Comparison of ENCODE assay signal across 2 cellular contexts in the genomic region with DNA sequence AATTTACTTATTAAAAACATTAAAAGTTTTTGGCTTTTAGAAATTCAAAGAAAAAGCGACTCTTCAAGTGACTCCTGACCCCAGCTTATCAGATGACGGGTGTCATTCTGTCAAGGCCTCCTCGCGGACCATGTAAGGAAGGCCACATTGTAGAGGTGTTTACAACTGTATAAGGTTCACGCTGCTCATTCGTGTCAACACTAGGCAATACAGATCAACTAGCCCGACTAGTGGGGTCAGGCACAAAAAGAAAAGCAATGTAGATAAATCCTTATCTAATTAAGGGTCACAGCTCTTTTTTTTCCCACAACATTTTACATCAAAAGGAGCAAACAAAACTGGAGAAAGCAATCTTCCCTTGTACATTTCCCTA.
TF ChIP-seq lines count a peak whose summit lies in the region.

No MANE protein-coding gene starts in this region.

TF ChIP-seq in HepG2, 621 proteins besides CTCF, POLR2A, EP300 and RAD21 (continued from another document and continues in another):
- TF ChIP-seq, protein P1, sequence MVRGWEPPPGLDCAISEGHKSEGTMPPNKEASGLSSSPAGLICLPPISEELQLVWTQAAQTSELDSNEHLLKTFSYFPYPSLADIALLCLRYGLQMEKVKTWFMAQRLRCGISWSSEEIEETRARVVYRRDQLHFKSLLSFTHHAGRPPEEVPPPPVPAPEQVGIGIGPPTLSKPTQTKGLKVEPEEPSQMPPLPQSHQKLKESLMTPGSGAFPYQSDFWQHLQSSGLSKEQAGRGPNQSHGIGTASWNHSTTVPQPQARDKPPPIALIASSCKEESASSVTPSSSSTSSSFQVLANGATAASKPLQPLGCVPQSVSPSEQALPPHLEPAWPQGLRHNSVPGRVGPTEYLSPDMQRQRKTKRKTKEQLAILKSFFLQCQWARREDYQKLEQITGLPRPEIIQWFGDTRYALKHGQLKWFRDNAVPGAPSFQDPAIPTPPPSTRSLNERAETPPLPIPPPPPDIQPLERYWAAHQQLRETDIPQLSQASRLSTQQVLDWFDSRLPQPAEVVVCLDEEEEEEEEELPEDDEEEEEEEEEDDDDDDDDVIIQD (CRISPR knock-in tag; IDR thresholded peaks at IDR 0.05; ENCODE audit: low read depth) = peak; percentile 65; the same call in 1 of the 2 replicates
- TF ChIP-seq SOX5 (CRISPR knock-in tag; IDR thresholded peaks at IDR 0.05; ENCODE audit: borderline replicate concordance) = peak; percentile 83
- TF ChIP-seq THYN1 (CRISPR knock-in tag; IDR thresholded peaks at IDR 0.05; ENCODE audit: borderline replicate concordance, low read depth) = no peak
- TF ChIP-seq, protein P2, sequence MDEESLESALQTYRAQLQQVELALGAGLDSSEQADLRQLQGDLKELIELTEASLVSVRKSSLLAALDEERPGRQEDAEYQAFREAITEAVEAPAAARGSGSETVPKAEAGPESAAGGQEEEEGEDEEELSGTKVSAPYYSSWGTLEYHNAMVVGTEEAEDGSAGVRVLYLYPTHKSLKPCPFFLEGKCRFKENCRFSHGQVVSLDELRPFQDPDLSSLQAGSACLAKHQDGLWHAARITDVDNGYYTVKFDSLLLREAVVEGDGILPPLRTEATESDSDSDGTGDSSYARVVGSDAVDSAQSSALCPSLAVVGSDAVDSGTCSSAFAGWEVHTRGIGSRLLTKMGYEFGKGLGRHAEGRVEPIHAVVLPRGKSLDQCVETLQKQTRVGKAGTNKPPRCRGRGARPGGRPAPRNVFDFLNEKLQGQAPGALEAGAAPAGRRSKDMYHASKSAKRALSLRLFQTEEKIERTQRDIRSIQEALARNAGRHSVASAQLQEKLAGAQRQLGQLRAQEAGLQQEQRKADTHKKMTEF (CRISPR knock-in tag; IDR thresholded peaks at IDR 0.05) = peak; percentile 46; the same call in 1 of the 2 replicates
- TF ChIP-seq NFIC (IDR thresholded peaks at IDR 0.05; ENCODE audit: low read length) = peak; percentile 75; the same call in 1 of the 2 replicates
- peak; percentile 65; the same call in 1 of the 2 replicates for TF ChIP-seq ARNTL (CRISPR knock-in tag; IDR thresholded peaks at IDR 0.05)
- TF ChIP-seq, protein P3, sequence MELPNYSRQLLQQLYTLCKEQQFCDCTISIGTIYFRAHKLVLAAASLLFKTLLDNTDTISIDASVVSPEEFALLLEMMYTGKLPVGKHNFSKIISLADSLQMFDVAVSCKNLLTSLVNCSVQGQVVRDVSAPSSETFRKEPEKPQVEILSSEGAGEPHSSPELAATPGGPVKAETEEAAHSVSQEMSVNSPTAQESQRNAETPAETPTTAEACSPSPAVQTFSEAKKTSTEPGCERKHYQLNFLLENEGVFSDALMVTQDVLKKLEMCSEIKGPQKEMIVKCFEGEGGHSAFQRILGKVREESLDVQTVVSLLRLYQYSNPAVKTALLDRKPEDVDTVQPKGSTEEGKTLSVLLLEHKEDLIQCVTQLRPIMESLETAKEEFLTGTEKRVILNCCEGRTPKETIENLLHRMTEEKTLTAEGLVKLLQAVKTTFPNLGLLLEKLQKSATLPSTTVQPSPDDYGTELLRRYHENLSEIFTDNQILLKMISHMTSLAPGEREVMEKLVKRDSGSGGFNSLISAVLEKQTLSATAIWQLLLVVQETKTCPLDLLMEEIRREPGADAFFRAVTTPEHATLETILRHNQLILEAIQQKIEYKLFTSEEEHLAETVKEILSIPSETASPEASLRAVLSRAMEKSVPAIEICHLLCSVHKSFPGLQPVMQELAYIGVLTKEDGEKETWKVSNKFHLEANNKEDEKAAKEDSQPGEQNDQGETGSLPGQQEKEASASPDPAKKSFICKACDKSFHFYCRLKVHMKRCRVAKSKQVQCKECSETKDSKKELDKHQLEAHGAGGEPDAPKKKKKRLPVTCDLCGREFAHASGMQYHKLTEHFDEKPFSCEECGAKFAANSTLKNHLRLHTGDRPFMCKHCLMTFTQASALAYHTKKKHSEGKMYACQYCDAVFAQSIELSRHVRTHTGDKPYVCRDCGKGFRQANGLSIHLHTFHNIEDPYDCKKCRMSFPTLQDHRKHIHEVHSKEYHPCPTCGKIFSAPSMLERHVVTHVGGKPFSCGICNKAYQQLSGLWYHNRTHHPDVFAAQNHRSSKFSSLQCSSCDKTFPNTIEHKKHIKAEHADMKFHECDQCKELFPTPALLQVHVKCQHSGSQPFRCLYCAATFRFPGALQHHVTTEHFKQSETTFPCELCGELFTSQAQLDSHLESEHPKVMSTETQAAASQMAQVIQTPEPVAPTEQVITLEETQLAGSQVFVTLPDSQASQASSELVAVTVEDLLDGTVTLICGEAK (IDR thresholded peaks at IDR 0.05) = no peak
- TF ChIP-seq, protein P3 (CRISPR knock-in tag; IDR thresholded peaks at IDR 0.05) = no peak
- TF ChIP-seq MYC (CRISPR knock-in tag; IDR thresholded peaks at IDR 0.05; ENCODE audit: borderline replicate concordance) = no peak

TF ChIP-seq in K562, 482 proteins besides CTCF, POLR2A, EP300 and RAD21 (continued from another document and continues in another):
- TF ChIP-seq, protein P4, sequence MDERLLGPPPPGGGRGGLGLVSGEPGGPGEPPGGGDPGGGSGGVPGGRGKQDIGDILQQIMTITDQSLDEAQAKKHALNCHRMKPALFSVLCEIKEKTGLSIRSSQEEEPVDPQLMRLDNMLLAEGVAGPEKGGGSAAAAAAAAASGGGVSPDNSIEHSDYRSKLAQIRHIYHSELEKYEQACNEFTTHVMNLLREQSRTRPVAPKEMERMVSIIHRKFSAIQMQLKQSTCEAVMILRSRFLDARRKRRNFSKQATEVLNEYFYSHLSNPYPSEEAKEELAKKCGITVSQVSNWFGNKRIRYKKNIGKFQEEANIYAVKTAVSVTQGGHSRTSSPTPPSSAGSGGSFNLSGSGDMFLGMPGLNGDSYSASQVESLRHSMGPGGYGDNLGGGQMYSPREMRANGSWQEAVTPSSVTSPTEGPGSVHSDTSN (CRISPR knock-in tag; IDR thresholded peaks at IDR 0.05; ENCODE audit: low read depth) = no peak
- TF ChIP-seq, protein P4 (tag; conservative IDR thresholded peaks at IDR 0.05; ENCODE audit: low read depth) = peak; percentile 73
- TF ChIP-seq ATF7 (IDR thresholded peaks at IDR 0.05) (no peak), BACH1 (tag; IDR thresholded peaks at IDR 0.05) (0 out of 2 replicates have a peak, but pooled peaks have one; percentile 6), ZNF551 (CRISPR knock-in tag; IDR thresholded peaks at IDR 0.05) (no peak), ZNF316 (IDR thresholded peaks at IDR 0.05) (no peak), HCFC1 (IDR thresholded peaks at IDR 0.05; ENCODE audit: low read depth, low read length) (no peak), ZNF589 (CRISPR knock-in tag; IDR thresholded peaks at IDR 0.05; ENCODE audit: low read depth) (0 out of 2 replicates have a peak, but pooled peaks have one; percentile 17), NR3C1 (CRISPR knock-in tag; IDR thresholded peaks at IDR 0.05) (no peak), NR2C1 (IDR thresholded peaks at IDR 0.05) (peak; percentile 79), NR2C1 (tag; IDR thresholded peaks at IDR 0.05) (peak; percentile 86), ZSCAN29 (IDR thresholded peaks at IDR 0.05) (no peak), ZNF124 (CRISPR knock-in tag; IDR thresholded peaks at IDR 0.05) (no peak), ZNF586 (CRISPR knock-in tag; conservative IDR thresholded peaks at IDR 0.05) (no peak), NFYB (IDR thresholded peaks at IDR 0.05; ENCODE audit: extremely low read depth, insufficient read length) (no peak), MIER1 (IDR thresholded peaks at IDR 0.05; ENCODE audit: low read depth) (no peak), ZKSCAN3 (CRISPR knock-in tag; IDR thresholded peaks at IDR 0.05) (no peak), ZNF239 (CRISPR knock-in tag; IDR thresholded peaks at IDR 0.05) (no peak)
- TF ChIP-seq, protein P5, sequence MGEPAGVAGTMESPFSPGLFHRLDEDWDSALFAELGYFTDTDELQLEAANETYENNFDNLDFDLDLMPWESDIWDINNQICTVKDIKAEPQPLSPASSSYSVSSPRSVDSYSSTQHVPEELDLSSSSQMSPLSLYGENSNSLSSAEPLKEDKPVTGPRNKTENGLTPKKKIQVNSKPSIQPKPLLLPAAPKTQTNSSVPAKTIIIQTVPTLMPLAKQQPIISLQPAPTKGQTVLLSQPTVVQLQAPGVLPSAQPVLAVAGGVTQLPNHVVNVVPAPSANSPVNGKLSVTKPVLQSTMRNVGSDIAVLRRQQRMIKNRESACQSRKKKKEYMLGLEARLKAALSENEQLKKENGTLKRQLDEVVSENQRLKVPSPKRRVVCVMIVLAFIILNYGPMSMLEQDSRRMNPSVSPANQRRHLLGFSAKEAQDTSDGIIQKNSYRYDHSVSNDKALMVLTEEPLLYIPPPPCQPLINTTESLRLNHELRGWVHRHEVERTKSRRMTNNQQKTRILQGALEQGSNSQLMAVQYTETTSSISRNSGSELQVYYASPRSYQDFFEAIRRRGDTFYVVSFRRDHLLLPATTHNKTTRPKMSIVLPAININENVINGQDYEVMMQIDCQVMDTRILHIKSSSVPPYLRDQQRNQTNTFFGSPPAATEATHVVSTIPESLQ (CRISPR knock-in tag; IDR thresholded peaks at IDR 0.05) = no peak
- TF ChIP-seq, protein P6, sequence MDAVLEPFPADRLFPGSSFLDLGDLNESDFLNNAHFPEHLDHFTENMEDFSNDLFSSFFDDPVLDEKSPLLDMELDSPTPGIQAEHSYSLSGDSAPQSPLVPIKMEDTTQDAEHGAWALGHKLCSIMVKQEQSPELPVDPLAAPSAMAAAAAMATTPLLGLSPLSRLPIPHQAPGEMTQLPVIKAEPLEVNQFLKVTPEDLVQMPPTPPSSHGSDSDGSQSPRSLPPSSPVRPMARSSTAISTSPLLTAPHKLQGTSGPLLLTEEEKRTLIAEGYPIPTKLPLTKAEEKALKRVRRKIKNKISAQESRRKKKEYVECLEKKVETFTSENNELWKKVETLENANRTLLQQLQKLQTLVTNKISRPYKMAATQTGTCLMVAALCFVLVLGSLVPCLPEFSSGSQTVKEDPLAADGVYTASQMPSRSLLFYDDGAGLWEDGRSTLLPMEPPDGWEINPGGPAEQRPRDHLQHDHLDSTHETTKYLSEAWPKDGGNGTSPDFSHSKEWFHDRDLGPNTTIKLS (IDR thresholded peaks at IDR 0.05; ENCODE audit: borderline replicate concordance, low read depth) = no peak
- TF ChIP-seq, protein P7, sequence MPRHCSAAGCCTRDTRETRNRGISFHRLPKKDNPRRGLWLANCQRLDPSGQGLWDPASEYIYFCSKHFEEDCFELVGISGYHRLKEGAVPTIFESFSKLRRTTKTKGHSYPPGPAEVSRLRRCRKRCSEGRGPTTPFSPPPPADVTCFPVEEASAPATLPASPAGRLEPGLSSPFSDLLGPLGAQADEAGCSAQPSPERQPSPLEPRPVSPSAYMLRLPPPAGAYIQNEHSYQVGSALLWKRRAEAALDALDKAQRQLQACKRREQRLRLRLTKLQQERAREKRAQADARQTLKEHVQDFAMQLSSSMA (CRISPR knock-in tag; IDR thresholded peaks at IDR 0.05) = no peak
- TF ChIP-seq, protein P8, sequence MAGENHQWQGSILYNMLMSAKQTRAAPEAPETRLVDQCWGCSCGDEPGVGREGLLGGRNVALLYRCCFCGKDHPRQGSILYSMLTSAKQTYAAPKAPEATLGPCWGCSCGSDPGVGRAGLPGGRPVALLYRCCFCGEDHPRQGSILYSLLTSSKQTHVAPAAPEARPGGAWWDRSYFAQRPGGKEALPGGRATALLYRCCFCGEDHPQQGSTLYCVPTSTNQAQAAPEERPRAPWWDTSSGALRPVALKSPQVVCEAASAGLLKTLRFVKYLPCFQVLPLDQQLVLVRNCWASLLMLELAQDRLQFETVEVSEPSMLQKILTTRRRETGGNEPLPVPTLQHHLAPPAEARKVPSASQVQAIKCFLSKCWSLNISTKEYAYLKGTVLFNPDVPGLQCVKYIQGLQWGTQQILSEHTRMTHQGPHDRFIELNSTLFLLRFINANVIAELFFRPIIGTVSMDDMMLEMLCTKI (IDR thresholded peaks at IDR 0.05; ENCODE audit: partially characterized antibody) = no peak
- TF ChIP-seq, protein P9, sequence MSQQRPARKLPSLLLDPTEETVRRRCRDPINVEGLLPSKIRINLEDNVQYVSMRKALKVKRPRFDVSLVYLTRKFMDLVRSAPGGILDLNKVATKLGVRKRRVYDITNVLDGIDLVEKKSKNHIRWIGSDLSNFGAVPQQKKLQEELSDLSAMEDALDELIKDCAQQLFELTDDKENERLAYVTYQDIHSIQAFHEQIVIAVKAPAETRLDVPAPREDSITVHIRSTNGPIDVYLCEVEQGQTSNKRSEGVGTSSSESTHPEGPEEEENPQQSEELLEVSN (IDR thresholded peaks at IDR 0.05; ENCODE audit: borderline replicate concordance in 1 of 2, extremely low read depth in 1 of 2, insufficient read depth in 1 of 2, insufficient read length in 1 of 2, low read depth in 1 of 2, low read length in 1 of 2, poor library complexity in 1 of 2, severe bottlenecking in 1 of 2) = no peak
